In genomic region chr12:102797513-102797912, GRCh38 we compare ENCODE assay signal across 23 cellular contexts.
"Had no signal": no experiment of that assay in that cellular context is flagged by ENCODE, and none has a peak within 500 bp of the region (broad histone marks: within the 10 kb centered on the region; RNA-seq: fewer than 3 reads in every experiment).

No MANE protein-coding gene starts in this region.

- H3K27ac ChIP-seq: coronary artery, gastrocnemius medialis, heart left ventricle, left lung, neural progenitor cell, parathyroid adenoma, sigmoid colon, stomach, tibial artery, upper lobe of left lung had no signal

- H3K27ac Mint-ChIP-seq: effector memory CD8-positive, alpha-beta T cell; mesothelial cell of epicardium; naive B cell; natural killer cell treated with Interleukin-12 subunit alpha and Interleukin-12 subunit beta and Interleukin-15 and Interleukin-18, amount 100 ng/mL, for 72 hours; neural progenitor cell; progenitor cell of endocrine pancreas; stimulated activated effector memory CD8-positive, alpha-beta T cell treated with anti-CD3 and anti-CD28 coated beads, Interleukin-12 subunit alpha, Interleukin-12 subunit beta, amount 100 ng/mL, for 72 hours had no signal

- H3K4me3 Mint-ChIP-seq: effector memory CD8-positive, alpha-beta T cell; mesothelial cell of epicardium; naive B cell; natural killer cell treated with Interleukin-12 subunit alpha and Interleukin-12 subunit beta and Interleukin-15 and Interleukin-18, amount 100 ng/mL, for 72 hours; neural progenitor cell; stimulated activated effector memory CD8-positive, alpha-beta T cell treated with anti-CD3 and anti-CD28 coated beads, Interleukin-12 subunit alpha, Interleukin-12 subunit beta, amount 100 ng/mL, for 72 hours had no signal

- ATAC-seq: effector memory CD8-positive, alpha-beta T cell; gastrocnemius medialis; heart left ventricle; left cardiac atrium; left lung; mucosa of descending colon; natural killer cell treated with Interleukin-12 subunit alpha and Interleukin-12 subunit beta and Interleukin-15 and Interleukin-18, amount 100 ng/mL, for 72 hours; stimulated activated effector memory CD8-positive, alpha-beta T cell treated with anti-CD3 and anti-CD28 coated beads, Interleukin-12 subunit alpha, Interleukin-12 subunit beta, amount 100 ng/mL, for 72 hours had no signal

- H3K4me1 ChIP-seq: gastrocnemius medialis, heart left ventricle, left lung, neural progenitor cell, parathyroid adenoma, sigmoid colon, stomach, tibial artery, upper lobe of left lung had no signal

- H3K9me3 ChIP-seq: gastrocnemius medialis, heart left ventricle, left lung, mucosa of descending colon, sigmoid colon, stomach, tibial artery, upper lobe of left lung had no signal

- DNase-seq: effector memory CD8-positive, alpha-beta T cell; gastrocnemius medialis; heart left ventricle; hippocampal formation; left cardiac atrium; left lung; mesenchymal stem cell; mucosa of descending colon; naive B cell; sigmoid colon; stimulated activated CD4-positive, alpha-beta T cell treated with anti-CD3 and anti-CD28 coated beads, Interleukin-2, amount 100 ng/mL, for 24 hours; stimulated activated CD4-positive, alpha-beta T cell treated with anti-CD3 and anti-CD28 coated beads, Interleukin-4, amount 100 ng/mL, for 24 hours; stimulated activated naive CD4-positive, alpha-beta T cell treated with Interleukin-2 at 50 U/mL for 16 hours; stomach; tibial artery; upper lobe of left lung had no signal

- H3K36me3 Mint-ChIP-seq: mesothelial cell of epicardium; naive B cell; natural killer cell treated with Interleukin-12 subunit alpha and Interleukin-12 subunit beta and Interleukin-15 and Interleukin-18, amount 100 ng/mL, for 72 hours; neural progenitor cell; stimulated activated effector memory CD8-positive, alpha-beta T cell treated with anti-CD3 and anti-CD28 coated beads, Interleukin-12 subunit alpha, Interleukin-12 subunit beta, amount 100 ng/mL, for 72 hours had no signal

- H3K9me3 Mint-ChIP-seq: effector memory CD8-positive, alpha-beta T cell; mesothelial cell of epicardium; natural killer cell treated with Interleukin-12 subunit alpha and Interleukin-12 subunit beta and Interleukin-15 and Interleukin-18, amount 100 ng/mL, for 72 hours; neural progenitor cell; stimulated activated effector memory CD8-positive, alpha-beta T cell treated with anti-CD3 and anti-CD28 coated beads, Interleukin-12 subunit alpha, Interleukin-12 subunit beta, amount 100 ng/mL, for 72 hours had no signal

- H3K36me3 ChIP-seq: gastrocnemius medialis, heart left ventricle, left lung, neural progenitor cell, sigmoid colon, stomach, tibial artery, upper lobe of left lung had no signal

- H3K4me1 Mint-ChIP-seq: naive B cell; neural progenitor cell; stimulated activated effector memory CD8-positive, alpha-beta T cell treated with anti-CD3 and anti-CD28 coated beads, Interleukin-12 subunit alpha, Interleukin-12 subunit beta, amount 100 ng/mL, for 72 hours had no signal

- H3K27me3 ChIP-seq: gastrocnemius medialis, left lung, neural progenitor cell, sigmoid colon, stomach, upper lobe of left lung had no signal

- H3K4me3 ChIP-seq: coronary artery, gastrocnemius medialis, heart left ventricle, left lung, mucosa of descending colon, neural progenitor cell, sigmoid colon, stomach, tibial artery, upper lobe of left lung had no signal
